Comparison of ENCODE assay signal across 2 cellular contexts in the genomic region with DNA sequence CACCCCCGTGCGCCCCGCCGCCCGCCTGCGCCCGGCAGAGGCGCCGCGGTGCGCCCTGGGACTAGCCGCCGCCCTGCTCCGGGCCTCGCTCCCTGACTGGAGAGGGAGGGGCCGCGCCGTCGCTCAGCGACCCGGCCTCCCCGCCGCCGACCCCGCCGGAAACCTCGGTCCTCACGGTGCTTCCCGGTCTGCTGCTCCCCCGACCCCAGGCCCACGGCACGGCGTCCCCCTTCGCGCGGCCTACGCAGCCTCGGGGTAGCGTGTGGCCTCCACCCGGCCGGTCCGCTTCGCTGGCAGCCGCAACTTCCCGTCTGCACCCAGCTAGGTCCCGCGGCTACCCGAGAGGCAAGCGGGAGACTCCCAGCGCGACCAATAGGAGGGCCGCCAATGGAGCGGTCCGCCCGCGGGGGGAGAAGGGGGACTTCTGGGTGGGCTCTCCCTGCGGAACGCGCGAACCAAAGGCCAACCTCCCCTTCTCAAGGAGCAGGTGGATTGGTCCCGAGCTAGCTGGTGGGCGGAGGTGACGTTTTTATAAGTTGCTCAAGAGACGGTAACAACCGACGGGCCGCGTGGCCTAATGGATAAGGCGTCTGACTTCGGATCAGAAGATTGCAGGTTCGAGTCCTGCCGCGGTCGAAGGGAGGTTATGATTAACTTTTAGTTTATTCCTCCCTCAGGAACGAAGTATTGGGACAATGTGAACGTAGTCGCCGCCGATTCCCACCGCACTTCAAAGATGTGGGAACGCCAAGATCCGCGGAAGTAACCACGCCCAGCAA.
A peak's percentile ranks its signal among the peaks of the same experiment; 100 is the strongest.
TF ChIP-seq lines count a peak whose summit lies in the region.

A gene (minus strand): TSS at position 315 of the 779 bp plus-strand sequence. CDS start 1,070 bp downstream, outside the sequence.

TF ChIP-seq in IMR-90, 13 proteins besides CTCF, POLR2A, EP300 and RAD21:
- TF ChIP-seq BHLHE40 (IDR thresholded peaks at IDR 0.05; ENCODE audit: low read depth, low read length) (peak; percentile 100), CHD1 (IDR thresholded peaks at IDR 0.05; ENCODE audit: low read depth, low read length) (peak; percentile 100), MAFK (IDR thresholded peaks at IDR 0.05; ENCODE audit: low read depth, low read length) (no peak), RFX5 (IDR thresholded peaks at IDR 0.05; ENCODE audit: low read depth, low read length) (no peak), CEBPB (IDR thresholded peaks at IDR 0.05; ENCODE audit: low read depth, low read length) (0 out of 2 replicates have a peak, but pooled peaks have one; percentile 47), FOS (IDR thresholded peaks at IDR 0.05; ENCODE audit: low read depth, low read length) (peak; percentile 98), MXI1 (IDR thresholded peaks at IDR 0.05; ENCODE audit: borderline replicate concordance, low read depth, low read length) (no peak), MAZ (IDR thresholded peaks at IDR 0.05; ENCODE audit: borderline replicate concordance, low read depth, low read length) (peak; percentile 57; the same call in 1 of the 2 replicates)
- TF ChIP-seq, protein P1, sequence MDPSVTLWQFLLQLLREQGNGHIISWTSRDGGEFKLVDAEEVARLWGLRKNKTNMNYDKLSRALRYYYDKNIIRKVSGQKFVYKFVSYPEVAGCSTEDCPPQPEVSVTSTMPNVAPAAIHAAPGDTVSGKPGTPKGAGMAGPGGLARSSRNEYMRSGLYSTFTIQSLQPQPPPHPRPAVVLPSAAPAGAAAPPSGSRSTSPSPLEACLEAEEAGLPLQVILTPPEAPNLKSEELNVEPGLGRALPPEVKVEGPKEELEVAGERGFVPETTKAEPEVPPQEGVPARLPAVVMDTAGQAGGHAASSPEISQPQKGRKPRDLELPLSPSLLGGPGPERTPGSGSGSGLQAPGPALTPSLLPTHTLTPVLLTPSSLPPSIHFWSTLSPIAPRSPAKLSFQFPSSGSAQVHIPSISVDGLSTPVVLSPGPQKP (IDR thresholded peaks at IDR 0.05; ENCODE audit: borderline replicate concordance, low read depth, low read length): no peak
- TF ChIP-seq, protein P2, sequence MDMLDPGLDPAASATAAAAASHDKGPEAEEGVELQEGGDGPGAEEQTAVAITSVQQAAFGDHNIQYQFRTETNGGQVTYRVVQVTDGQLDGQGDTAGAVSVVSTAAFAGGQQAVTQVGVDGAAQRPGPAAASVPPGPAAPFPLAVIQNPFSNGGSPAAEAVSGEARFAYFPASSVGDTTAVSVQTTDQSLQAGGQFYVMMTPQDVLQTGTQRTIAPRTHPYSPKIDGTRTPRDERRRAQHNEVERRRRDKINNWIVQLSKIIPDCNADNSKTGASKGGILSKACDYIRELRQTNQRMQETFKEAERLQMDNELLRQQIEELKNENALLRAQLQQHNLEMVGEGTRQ (IDR thresholded peaks at IDR 0.05; ENCODE audit: low read depth, low read length): peak; percentile 22; the same call in 1 of the 2 replicates

TF ChIP-seq in endothelial cell of umbilical vein, 7 proteins besides CTCF, POLR2A, EP300 and RAD21:
- no peak for TF ChIP-seq EZH2 (IDR thresholded peaks at IDR 0.05; ENCODE audit: borderline replicate concordance, low read depth, low read length, severe bottlenecking)
- TF ChIP-seq POLR2AphosphoS5 (IDR thresholded peaks at IDR 0.05; ENCODE audit: insufficient read depth, low read depth, low read length): peak; percentile 98
- TF ChIP-seq GATA2 (IDR thresholded peaks at IDR 0.05; ENCODE audit: insufficient read depth, insufficient read length, low read depth, low read length): peak; percentile 53
TF ChIP-seq in endothelial cell of umbilical vein: peak in this region for 2.
